ENCODE assay signal across 33 cellular contexts in genomic region chr6:2491137-2491536, GRCh38.
"Had no signal": no experiment of that assay in that cellular context is flagged by ENCODE, and none has a peak within 500 bp of the region (broad histone marks: within the 10 kb centered on the region; RNA-seq: fewer than 3 reads in every experiment).

No MANE protein-coding gene starts in this region.

- H3K79me2 ChIP-seq: parathyroid adenoma had no signal

- H3K4me3 ChIP-seq: breast epithelium, esophagus squamous epithelium, heart right ventricle, left ventricle myocardium inferior, lung, psoas muscle, right atrium auricular region, suprapubic skin, tibial artery had no signal

- H3K9me3 Mint-ChIP-seq: activated B cell treated with CpG ODN at 0.5 μM for 24 hours; activated CD8-positive, alpha-beta T cell treated with anti-CD3 and anti-CD28 coated beads for 36 hours; activated T-cell treated with anti-CD3 and anti-CD28 coated beads, Interleukin-2, amount 50 U/mL, for 4 hours; activated T-helper 17 cell treated with anti-CD3 and anti-CD28 coated beads, Interleukin-2, amount 50 U/mL, for 72 hours; central memory CD8-positive, alpha-beta T cell; T-helper 2 cell treated with Interferon-gamma antibody and Interleukin-4, amounts not matched to agents 5 μg/mL and 100 μg/mL, for 36 hours had no signal

- H2AFZ ChIP-seq: parathyroid adenoma had no signal

- H3K9me3 ChIP-seq: breast epithelium, esophagus squamous epithelium, heart right ventricle, left ventricle myocardium inferior, psoas muscle, right atrium auricular region, suprapubic skin, tibial artery had no signal

- H3K27ac ChIP-seq: breast epithelium, epithelial cell of prostate, esophagus squamous epithelium, heart right ventricle, left ventricle myocardium inferior, parathyroid adenoma, psoas muscle, right atrium auricular region, suprapubic skin, tibial artery had no signal

- H3K27me3 ChIP-seq: breast epithelium, heart right ventricle, right atrium auricular region, suprapubic skin had no signal

- H3K4me3 Mint-ChIP-seq: activated B cell treated with CpG ODN at 0.5 μM for 24 hours; activated CD8-positive, alpha-beta T cell treated with anti-CD3 and anti-CD28 coated beads for 36 hours; activated T-cell treated with anti-CD3 and anti-CD28 coated beads, Interleukin-2, amount 50 U/mL, for 4 hours; activated T-helper 17 cell treated with anti-CD3 and anti-CD28 coated beads, Interleukin-2, amount 50 U/mL, for 72 hours; central memory CD8-positive, alpha-beta T cell; mesothelial cell of epicardium; naive B cell; nephron progenitor cell; stimulated activated naive B cell treated with anti-CD40 and anti-IgM and Interleukin-4, amounts not matched to agents 10 μg/mL and 1 μg/mL and 100 μg/mL, for 72 hours; T-helper 2 cell treated with Interferon-gamma antibody and Interleukin-4, amounts not matched to agents 5 μg/mL and 100 μg/mL, for 36 hours had no signal

- H3K36me3 Mint-ChIP-seq: mesothelial cell of epicardium; naive B cell; stimulated activated naive B cell treated with anti-CD40 and anti-IgM and Interleukin-4, amounts not matched to agents 10 μg/mL and 1 μg/mL and 100 μg/mL, for 72 hours had no signal

- DNase-seq: activated B cell treated with CpG ODN at 0.5 μM for 24 hours; activated CD4-positive, alpha-beta T cell treated with anti-CD3 and anti-CD28 coated beads, Interleukin-2, amount 50 U/mL, for 1 hour; activated CD8-positive, alpha-beta T cell treated with anti-CD3 and anti-CD28 coated beads for 36 hours; activated gamma-delta T cell treated with Interleukin-2 at 50 U/mL for 16 hours; activated naive CD4-positive, alpha-beta T cell treated with anti-CD3 and anti-CD28 coated beads, Interleukin-2, amount 50 U/mL, for 16 hours; activated T-cell treated with anti-CD3 and anti-CD28 coated beads, Interleukin-2, amount 50 U/mL, for 4 hours; amniotic stem cell; dermis blood vessel endothelial cell; effector CD4-positive, alpha-beta T cell; esophagus squamous epithelium; foreskin melanocyte; heart right ventricle; kidney glomerular epithelial cell; left ventricle myocardium inferior; naive B cell; nephron progenitor cell; nucleus accumbens; psoas muscle; stimulated activated CD4-positive, alpha-beta T cell treated with anti-CD3 and anti-CD28 coated beads, Interleukin-15, amount 100 ng/mL, for 24 hours; stimulated activated CD4-positive, alpha-beta T cell treated with anti-CD3 and anti-CD28 coated beads, Interleukin-2, amount 100 ng/mL, for 24 hours; stimulated activated naive B cell treated with anti-CD40 and anti-IgM and Interleukin-4, amounts not matched to agents 10 μg/mL and 1 μg/mL and 100 μg/mL, for 72 hours; T-helper 1 cell; tibial artery had no signal

- H3K9ac ChIP-seq: parathyroid adenoma had no signal

- H3K4me1 ChIP-seq: breast epithelium, heart right ventricle, left ventricle myocardium inferior, parathyroid adenoma, psoas muscle, tibial artery had no signal

- H3K27ac Mint-ChIP-seq: activated B cell treated with CpG ODN at 0.5 μM for 24 hours; activated CD8-positive, alpha-beta T cell treated with anti-CD3 and anti-CD28 coated beads for 36 hours; activated T-helper 17 cell treated with anti-CD3 and anti-CD28 coated beads, Interleukin-2, amount 50 U/mL, for 72 hours; mesothelial cell of epicardium; nephron progenitor cell; stimulated activated naive B cell treated with anti-CD40 and anti-IgM and Interleukin-4, amounts not matched to agents 10 μg/mL and 1 μg/mL and 100 μg/mL, for 72 hours; T-helper 2 cell treated with Interferon-gamma antibody and Interleukin-4, amounts not matched to agents 5 μg/mL and 100 μg/mL, for 36 hours had no signal

- H3K4me1 Mint-ChIP-seq: activated B cell treated with CpG ODN at 0.5 μM for 24 hours; activated T-helper 17 cell treated with anti-CD3 and anti-CD28 coated beads, Interleukin-2, amount 50 U/mL, for 72 hours; central memory CD8-positive, alpha-beta T cell; naive B cell; stimulated activated naive B cell treated with anti-CD40 and anti-IgM and Interleukin-4, amounts not matched to agents 10 μg/mL and 1 μg/mL and 100 μg/mL, for 72 hours had no signal

- ATAC-seq: activated CD8-positive, alpha-beta T cell treated with anti-CD3 and anti-CD28 coated beads for 36 hours; activated T-cell treated with anti-CD3 and anti-CD28 coated beads, Interleukin-2, amount 50 U/mL, for 4 hours; activated T-helper 17 cell treated with anti-CD3 and anti-CD28 coated beads, Interleukin-2, amount 50 U/mL, for 72 hours; heart right ventricle; psoas muscle; stimulated activated naive B cell treated with anti-CD40 and anti-IgM and Interleukin-4, amounts not matched to agents 10 μg/mL and 1 μg/mL and 100 μg/mL, for 72 hours had no signal

- H3K36me3 ChIP-seq: breast epithelium, esophagus squamous epithelium, left ventricle myocardium inferior, right atrium auricular region, suprapubic skin, tibial artery had no signal
